Comparison of ENCODE assay signal across 14 cellular contexts in genomic region chr2:110876167-110876999, GRCh38.
A peak's percentile ranks its signal among the peaks of the same experiment; 100 is the strongest.
DNase-seq lines count a peak whose midpoint lies in the region; ATAC-seq and TF ChIP-seq lines count a peak whose summit lies in the region.
"Had no signal": no experiment of that assay in that cellular context is flagged by ENCODE, and none has a peak within 500 bp of the region (broad histone marks: within the 10 kb centered on the region; RNA-seq: fewer than 3 reads in every experiment).

No MANE protein-coding gene starts in this region.

- H3K27ac ChIP-seq in GM23338 (ENCODE audit: low read depth): no peak overlapping the region
- H3K27ac ChIP-seq in neuronal stem cell (replicated peaks; ENCODE audit: low read length): no peak overlapping the region

- H2BK12ac ChIP-seq in neuronal stem cell (ENCODE audit: low read length): no peak overlapping the region

- no peaks in the 10 kb centered on the region for H3K79me2 ChIP-seq in GM23338 (replicated peaks; ENCODE audit: insufficient read depth)

- H3K27me3 Mint-ChIP-seq in T-helper 2 cell treated with Interferon-gamma antibody and Interleukin-4, amounts not matched to agents 5 μg/mL and 100 μg/mL, for 36 hours (ENCODE audit: low read depth): peaks cover 16% of the 10 kb centered on the region
- H3K27me3 Mint-ChIP-seq in GM23338 (ENCODE audit: insufficient read depth, low read depth, poor library complexity) (no peaks in the 10 kb centered on the region), WTC11 (ENCODE audit: low read depth) (no peaks in the 10 kb centered on the region), Calu3 (ENCODE audit: unreplicated experiment) (no peaks in the 10 kb centered on the region)

- H2AFZ ChIP-seq in GM23338: no peak overlapping the region
- no peak overlapping the region for H2AFZ ChIP-seq in neuronal stem cell (ENCODE audit: low read length)

- peak overlapping the region; percentile 27 for H3K23ac ChIP-seq in neuronal stem cell (ENCODE audit: low read depth, low read length, poor library complexity)

- H3K4me1 ChIP-seq in GM23338 (ENCODE audit: insufficient read depth): peaks cover 21% of the 10 kb centered on the region
- peaks cover 16 to 20% of the 10 kb centered on the region in 2 donors for H3K4me1 ChIP-seq in neuronal stem cell (ENCODE audit: control insufficient read depth in 2 of 2, insufficient read depth in 1 of 2, low read depth in 1 of 2, low read length in 2 of 2)

- H3K36me3 ChIP-seq in GM23338 (ENCODE audit: insufficient read depth): no peaks in the 10 kb centered on the region
- H3K36me3 ChIP-seq in neuronal stem cell (replicated peaks in 1 of 2; ENCODE audit: control insufficient read depth in 2 of 2, insufficient read depth in 2 of 2, low read length in 2 of 2): no peaks in the 10 kb centered on the region

- no peaks in the 10 kb centered on the region for H3K9me2 ChIP-seq in GM23338 (ENCODE audit: insufficient read depth)

- peak; percentile 63 to 83 for TF ChIP-seq CTCF in GM23338 (conservative IDR thresholded peaks at IDR 0.05; ENCODE audit: low read depth in 2 of 2)
- TF ChIP-seq CTCF in WTC11 (IDR thresholded peaks at IDR 0.05): peak; percentile 53; the same call in 1 of the 2 replicates
- no peak for TF ChIP-seq CTCF in Calu3 (IDR thresholded peaks at IDR 0.05; ENCODE audit: unreplicated experiment)

- H3K18ac ChIP-seq in neuronal stem cell (ENCODE audit: low read length): peak overlapping the region; percentile 88

- H2AK5ac ChIP-seq in neuronal stem cell (ENCODE audit: low read depth, low read length): peak overlapping the region; percentile 91

- CTCF ChIA-PET in WTC11 (lab: Charles Lee): interaction anchor here (0.5 to 2.3 kb wide), 19 partner anchors 9 to 1397 kb away, joined by 3 to 13 read pairs (median 4); no protein-coding TSS in a partner anchor
- CTCF ChIA-PET in Calu3 (lab: Charles Lee): no interaction called here

- no peak overlapping the region for H4K91ac ChIP-seq in neuronal stem cell (ENCODE audit: low read depth, low read length, poor library complexity)

- H3K4me3 ChIP-seq in GM23338 (no peak overlapping the region), neuronal stem cell (ENCODE audit: low read length in 2 of 2) (no peak overlapping the region)

- BruUV-seq in Calu3 (replicated peaks; lab: Mats Ljungman, UMichigan): no TSS peak

- peak overlapping the region; percentile 99 for H3K14ac ChIP-seq in neuronal stem cell (ENCODE audit: low read length)

- no peak overlapping the region for H3K4ac ChIP-seq in neuronal stem cell (ENCODE audit: low read length)

- H3K9me3 Mint-ChIP-seq in T-helper 2 cell treated with Interferon-gamma antibody and Interleukin-4, amounts not matched to agents 5 μg/mL and 100 μg/mL, for 36 hours: peaks cover 14% of the 10 kb centered on the region
- H3K9me3 Mint-ChIP-seq in GM23338: peaks cover 5% of the 10 kb centered on the region; the same call in 1 of the 3 replicates
- peaks cover 1% of the 10 kb centered on the region for H3K9me3 Mint-ChIP-seq in WTC11
- H3K9me3 Mint-ChIP-seq in Calu3 (ENCODE audit: low read depth, unreplicated experiment): peaks cover 2% of the 10 kb centered on the region

- ATAC-seq in GM23338 (peak; percentile 28), WTC11 (no peak; the same call in none of the 2 replicates), GM19452 (IDR thresholded peaks at IDR 0.05; ENCODE audit: unreplicated experiment) (no peak)

- H3F3A ChIP-seq in GM23338 (replicated peaks; ENCODE audit: low read depth): no peaks in the 10 kb centered on the region

- no peak overlapping the region for H4K8ac ChIP-seq in neuronal stem cell (ENCODE audit: low read depth, low read length)

- H3K4me3 Mint-ChIP-seq in T-helper 2 cell treated with Interferon-gamma antibody and Interleukin-4, amounts not matched to agents 5 μg/mL and 100 μg/mL, for 36 hours: peak overlapping the region; percentile 38
- H3K4me3 Mint-ChIP-seq in GM23338 (no peak overlapping the region), WTC11 (no peak overlapping the region), Calu3 (ENCODE audit: low read depth, unreplicated experiment) (no peak overlapping the region)

- peak overlapping the region; percentile 25 for H3K9ac ChIP-seq in neuronal stem cell (ENCODE audit: low read depth, low read length, poor library complexity)

- intact Hi-C loops in Calu3 (cut with micrococcal nuclease; ENCODE audit: unreplicated experiment): no loop called here

- DNase-seq in T-helper 2 cell treated with Interferon-gamma antibody and Interleukin-4, amounts not matched to agents 5 μg/mL and 100 μg/mL, for 36 hours (ENCODE audit: low spot score): no peak
- DNase-seq in T-helper 2 cell (no peak), GM23338 (ENCODE audit: low spot score) (peak; percentile 62), WTC11 (ENCODE audit: low spot score) (peak; percentile 56), neuronal stem cell (ENCODE audit: low spot score) (no peak), Calu3 (no peak)
- no peak for DNase-seq in activated T-cell treated with anti-CD3 and anti-CD28 coated beads, Interleukin-2, amount 50 U/mL, for 1 hour
- DNase-seq: ACHN, DMS79, immature natural killer cell, NCI-H1092 treated with DMSO at 0.1 percent for 48 hours, NCI-H446, RPMI8226 had no signal

- peaks cover 30% of the 10 kb centered on the region for H3K4me1 Mint-ChIP-seq in T-helper 2 cell treated with Interferon-gamma antibody and Interleukin-4, amounts not matched to agents 5 μg/mL and 100 μg/mL, for 36 hours (ENCODE audit: low read depth)
- H3K4me1 Mint-ChIP-seq in GM23338 (peaks cover 22% of the 10 kb centered on the region), WTC11 (peaks cover 19% of the 10 kb centered on the region), Calu3 (ENCODE audit: low read depth, unreplicated experiment) (no peaks in the 10 kb centered on the region)

- no peaks in the 10 kb centered on the region for H4K20me1 ChIP-seq in GM23338 (replicated peaks; ENCODE audit: insufficient read depth)

- H3K27me3 ChIP-seq in GM23338 (ENCODE audit: insufficient read depth) (no peaks in the 10 kb centered on the region), neuronal stem cell (ENCODE audit: control insufficient read depth in 3 of 3, insufficient read depth in 3 of 3, low read depth in 1 of 3, low read length in 3 of 3) (no peaks in the 10 kb centered on the region)

- H3K27ac Mint-ChIP-seq in T-helper 2 cell treated with Interferon-gamma antibody and Interleukin-4, amounts not matched to agents 5 μg/mL and 100 μg/mL, for 36 hours: no peak overlapping the region
- H3K27ac Mint-ChIP-seq in GM23338: no peak overlapping the region
- H3K27ac Mint-ChIP-seq in WTC11: no peak overlapping the region
- no peak overlapping the region for H3K27ac Mint-ChIP-seq in Calu3 (ENCODE audit: unreplicated experiment)

- H3K79me1 ChIP-seq in neuronal stem cell (ENCODE audit: low read depth, low read length): no peaks in the 10 kb centered on the region

- H2BK5ac ChIP-seq in neuronal stem cell (ENCODE audit: low read length): no peak overlapping the region

- H3K4me2 ChIP-seq in GM23338 (no peak overlapping the region), neuronal stem cell (ENCODE audit: insufficient read depth, low read length, poor library complexity, severe bottlenecking) (no peak overlapping the region)

- peak overlapping the region; percentile 53 for H2BK120ac ChIP-seq in neuronal stem cell (ENCODE audit: low read depth, low read length)

- no CpG with 5 or more reads among the region's 18 CpGs for WGBS in neuronal stem cell (ENCODE audit: extremely low coverage in 2 of 2, insufficient read length in 2 of 2, insufficient replicate concordance in 1 of 2), 2 donors

- H3K36me3 Mint-ChIP-seq in T-helper 2 cell treated with Interferon-gamma antibody and Interleukin-4, amounts not matched to agents 5 μg/mL and 100 μg/mL, for 36 hours (ENCODE audit: low read depth): peaks cover 5% of the 10 kb centered on the region
- H3K36me3 Mint-ChIP-seq in GM23338 (ENCODE audit: low read depth): peaks cover 5% of the 10 kb centered on the region; the same call in 2 of the 3 replicates
- H3K36me3 Mint-ChIP-seq in WTC11: peaks cover 4% of the 10 kb centered on the region; the same call in 1 of the 2 replicates
- no peaks in the 10 kb centered on the region for H3K36me3 Mint-ChIP-seq in Calu3 (ENCODE audit: insufficient read depth, unreplicated experiment)

- no peaks in the 10 kb centered on the region for H3K9me3 ChIP-seq in neuronal stem cell (replicated peaks in 1 of 2; ENCODE audit: control insufficient read depth in 2 of 2, insufficient read depth in 1 of 2, low read depth in 1 of 2, low read length in 2 of 2)

- H2BK15ac ChIP-seq in neuronal stem cell (ENCODE audit: low read length): peak overlapping the region; percentile 86

- POLR2A ChIA-PET in WTC11 (lab: Charles Lee): interaction anchor here (1.0 kb wide), 1 partner anchor 10 kb away, joined by 4 read pairs; no protein-coding TSS in a partner anchor

TF ChIP-seq in GM23338, 12 proteins besides CTCF, POLR2A, EP300 and RAD21 (continues in another document):
- TF ChIP-seq ZNF114 (CRISPR knock-in tag; IDR thresholded peaks at IDR 0.05) (no peak), POLR2AphosphoS5 (IDR thresholded peaks at IDR 0.05; ENCODE audit: low read depth) (no peak), EZH2phosphoT487 (IDR thresholded peaks at IDR 0.05; ENCODE audit: unreplicated experiment) (no peak), EZH2 (IDR thresholded peaks at IDR 0.05; ENCODE audit: low read depth, unreplicated experiment) (no peak), ZNF331 (CRISPR knock-in tag; IDR thresholded peaks at IDR 0.05; ENCODE audit: low read depth) (no peak), JUNB (IDR thresholded peaks at IDR 0.05; ENCODE audit: unreplicated experiment) (no peak)

TF ChIP-seq in WTC11, 78 proteins besides CTCF, POLR2A, EP300 and RAD21 (continues in another document):
- TF ChIP-seq ETV6 (CRISPR knock-in tag; IDR thresholded peaks at IDR 0.05): no peak
- TF ChIP-seq RELA (CRISPR knock-in tag; IDR thresholded peaks at IDR 0.05; ENCODE audit: borderline replicate concordance): no peak
- TF ChIP-seq, protein P1, sequence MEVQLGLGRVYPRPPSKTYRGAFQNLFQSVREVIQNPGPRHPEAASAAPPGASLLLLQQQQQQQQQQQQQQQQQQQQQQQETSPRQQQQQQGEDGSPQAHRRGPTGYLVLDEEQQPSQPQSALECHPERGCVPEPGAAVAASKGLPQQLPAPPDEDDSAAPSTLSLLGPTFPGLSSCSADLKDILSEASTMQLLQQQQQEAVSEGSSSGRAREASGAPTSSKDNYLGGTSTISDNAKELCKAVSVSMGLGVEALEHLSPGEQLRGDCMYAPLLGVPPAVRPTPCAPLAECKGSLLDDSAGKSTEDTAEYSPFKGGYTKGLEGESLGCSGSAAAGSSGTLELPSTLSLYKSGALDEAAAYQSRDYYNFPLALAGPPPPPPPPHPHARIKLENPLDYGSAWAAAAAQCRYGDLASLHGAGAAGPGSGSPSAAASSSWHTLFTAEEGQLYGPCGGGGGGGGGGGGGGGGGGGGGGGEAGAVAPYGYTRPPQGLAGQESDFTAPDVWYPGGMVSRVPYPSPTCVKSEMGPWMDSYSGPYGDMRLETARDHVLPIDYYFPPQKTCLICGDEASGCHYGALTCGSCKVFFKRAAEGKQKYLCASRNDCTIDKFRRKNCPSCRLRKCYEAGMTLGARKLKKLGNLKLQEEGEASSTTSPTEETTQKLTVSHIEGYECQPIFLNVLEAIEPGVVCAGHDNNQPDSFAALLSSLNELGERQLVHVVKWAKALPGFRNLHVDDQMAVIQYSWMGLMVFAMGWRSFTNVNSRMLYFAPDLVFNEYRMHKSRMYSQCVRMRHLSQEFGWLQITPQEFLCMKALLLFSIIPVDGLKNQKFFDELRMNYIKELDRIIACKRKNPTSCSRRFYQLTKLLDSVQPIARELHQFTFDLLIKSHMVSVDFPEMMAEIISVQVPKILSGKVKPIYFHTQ (CRISPR knock-in tag; IDR thresholded peaks at IDR 0.05): no peak

Comparison
In these comparisons a context has a peak if more than half of its experiments do, and no peak if none do; other contexts are left out.
1. DNase-seq: peak in GM23338 (single experiment) and WTC11 (single experiment); none in T-helper 2 cell treated with Interferon-gamma antibody and Interleukin-4, amounts not matched to agents 5 μg/mL and 100 μg/mL, for 36 hours (single experiment), T-helper 2 cell (0 of 5), neuronal stem cell (single experiment), activated T-cell treated with anti-CD3 and anti-CD28 coated beads, Interleukin-2, amount 50 U/mL, for 1 hour (single experiment) and Calu3 (single experiment).